In the genomic region with DNA sequence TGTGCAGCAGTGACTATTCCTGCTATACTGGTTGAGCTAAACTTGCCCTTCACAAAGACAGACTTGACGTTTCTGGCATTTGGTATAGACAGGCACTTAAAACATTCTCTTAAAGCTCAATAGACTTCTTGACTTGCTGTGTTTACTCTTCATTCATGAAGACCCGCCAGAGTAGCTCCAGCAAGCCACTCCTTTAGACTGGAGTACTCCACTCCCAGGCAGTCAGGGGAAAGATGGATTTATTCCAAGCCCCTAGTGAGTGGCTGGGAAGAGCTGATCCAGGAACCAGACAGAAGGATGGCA, we compare ENCODE assay signal across 13 cellular contexts.
"Had no signal": no experiment of that assay in that cellular context is flagged by ENCODE, and none has a peak within 500 bp of the region (broad histone marks: within the 10 kb centered on the region; RNA-seq: fewer than 3 reads in every experiment).

No MANE protein-coding gene starts in this region.

- H3K27me3 ChIP-seq: colonic mucosa, gastroesophageal sphincter had no signal

- H3K36me3 Mint-ChIP-seq: stimulated activated naive B cell treated with anti-CD40 and anti-IgM and Interleukin-4, amounts not matched to agents 10 μg/mL and 1 μg/mL and 100 μg/mL, for 72 hours had no signal

- H3K4me3 ChIP-seq: colonic mucosa, gastroesophageal sphincter had no signal

- DNase-seq: activated CD4-positive, alpha-beta T cell treated with anti-CD3 and anti-CD28 coated beads for 36 hours; activated CD8-positive, alpha-beta memory T cell treated with anti-CD3 and anti-CD28 coated beads, Interleukin-2, amount 50 U/mL, for 48 hours; activated CD8-positive, alpha-beta T cell treated with anti-CD3 and anti-CD28 coated beads, Interleukin-2, amount 10 ng/mL, durations not matched to agents 7 days and 5 days; activated naive CD4-positive, alpha-beta T cell treated with Interleukin-2 at 50 U/mL for 16 hours; caudate nucleus; colonic mucosa; left ventricle myocardium superior; stimulated activated CD4-positive, alpha-beta T cell treated with anti-CD3 and anti-CD28 coated beads, Interleukin-2, amount 100 ng/mL, for 24 hours; stimulated activated naive B cell treated with anti-CD40 and anti-IgM and Interleukin-4, amounts not matched to agents 10 μg/mL and 1 μg/mL and 100 μg/mL, for 72 hours; T1000 had no signal

- H3K9me3 ChIP-seq: colonic mucosa, gastroesophageal sphincter had no signal

- ATAC-seq: activated CD4-positive, alpha-beta T cell treated with anti-CD3 and anti-CD28 coated beads for 36 hours; activated CD8-positive, alpha-beta T cell treated with anti-CD3 and anti-CD28 coated beads, Interleukin-2, amount 10 ng/mL, durations not matched to agents 7 days and 5 days; gastroesophageal sphincter; left ventricle myocardium superior; sciatic nerve; stimulated activated naive B cell treated with anti-CD40 and anti-IgM and Interleukin-4, amounts not matched to agents 10 μg/mL and 1 μg/mL and 100 μg/mL, for 72 hours had no signal

- H3K27me3 Mint-ChIP-seq: activated CD4-positive, alpha-beta T cell treated with anti-CD3 and anti-CD28 coated beads for 36 hours had no signal

- H3K27ac ChIP-seq: colonic mucosa, gastroesophageal sphincter had no signal

- H3K27ac Mint-ChIP-seq: activated CD4-positive, alpha-beta T cell treated with anti-CD3 and anti-CD28 coated beads for 36 hours; activated CD8-positive, alpha-beta T cell treated with anti-CD3 and anti-CD28 coated beads, Interleukin-2, amount 10 ng/mL, durations not matched to agents 7 days and 5 days; activated T-helper 1 cell treated with anti-CD3 and anti-CD28 coated beads, Interleukin-12 subunit alpha, Interleukin-12 subunit beta, Interleukin-2, Interleukin-4 antibody, amounts not matched to agents 30 ng/mL and 10 ng/mL and 1 ng/mL, durations not matched to agents 14 hours and 24 hours and 36 hours; stimulated activated naive B cell treated with anti-CD40 and anti-IgM and Interleukin-4, amounts not matched to agents 10 μg/mL and 1 μg/mL and 100 μg/mL, for 72 hours had no signal

- H3K4me3 Mint-ChIP-seq: activated CD4-positive, alpha-beta T cell treated with anti-CD3 and anti-CD28 coated beads for 36 hours; activated CD8-positive, alpha-beta T cell treated with anti-CD3 and anti-CD28 coated beads, Interleukin-2, amount 10 ng/mL, durations not matched to agents 7 days and 5 days; activated T-helper 1 cell treated with anti-CD3 and anti-CD28 coated beads, Interleukin-12 subunit alpha, Interleukin-12 subunit beta, Interleukin-2, Interleukin-4 antibody, amounts not matched to agents 30 ng/mL and 10 ng/mL and 1 ng/mL, durations not matched to agents 14 hours and 24 hours and 36 hours; stimulated activated naive B cell treated with anti-CD40 and anti-IgM and Interleukin-4, amounts not matched to agents 10 μg/mL and 1 μg/mL and 100 μg/mL, for 72 hours had no signal

- H3K4me1 Mint-ChIP-seq: stimulated activated naive B cell treated with anti-CD40 and anti-IgM and Interleukin-4, amounts not matched to agents 10 μg/mL and 1 μg/mL and 100 μg/mL, for 72 hours had no signal

- H3K9me3 Mint-ChIP-seq: activated T-helper 1 cell treated with anti-CD3 and anti-CD28 coated beads, Interleukin-12 subunit alpha, Interleukin-12 subunit beta, Interleukin-2, Interleukin-4 antibody, amounts not matched to agents 30 ng/mL and 10 ng/mL and 1 ng/mL, durations not matched to agents 14 hours and 24 hours and 36 hours; stimulated activated naive B cell treated with anti-CD40 and anti-IgM and Interleukin-4, amounts not matched to agents 10 μg/mL and 1 μg/mL and 100 μg/mL, for 72 hours had no signal

- H3K36me3 ChIP-seq: colonic mucosa had no signal
